9 cellular contexts compared by ENCODE assay signal in genomic region chr9:2824564-2824963, GRCh38. TPM values are rescaled to one million over a fixed set of nuclear protein-coding genes. Genes with fewer than 3 reads are reported as not detected.
DNase-seq lines count a peak whose midpoint lies in the region; ATAC-seq and TF ChIP-seq lines count a peak whose summit lies in the region.
"Had no signal": no experiment of that assay in that cellular context is flagged by ENCODE, and none has a peak within 500 bp of the region (broad histone marks: within the 10 kb centered on the region; RNA-seq: fewer than 3 reads in every experiment).

No MANE protein-coding gene starts in this region.

- H3K27ac Mint-ChIP-seq in activated T-helper 2 cell treated with anti-CD3 and anti-CD28 coated beads, Interferon-gamma antibody, Interleukin-2, Interleukin-4, amounts not matched to agents 10 μg/mL and 5 μg/mL and 100 μg/mL, durations not matched to agents 14 hours and 24 hours and 36 hours = peak overlapping the region; percentile 46

- H3K4me3 ChIP-seq in A673 (ENCODE audit: low read depth, low read length, poor library complexity, severe bottlenecking) (no peak overlapping the region), GM06990 (replicated peaks; ENCODE audit: low read depth, low read length) (no peak overlapping the region), ovary (no peak overlapping the region)

- intact Hi-C loops in A673 (cut with micrococcal nuclease; ENCODE audit: unreplicated experiment) (no loop called here), ovary (cut with DNase I) (loop anchor here in 1 of 4 donors (10.0 kb wide), 1 partner anchor 200 kb away; the partner anchor contains the start of gene VLDLR)
- intact Hi-C loops in activated T-helper 2 cell treated with anti-CD3 and anti-CD28 coated beads, Interferon-gamma antibody, Interleukin-2, Interleukin-4, amounts not matched to agents 10 μg/mL and 5 μg/mL and 100 μg/mL, durations not matched to agents 14 hours and 24 hours and 36 hours (cut with micrococcal nuclease) = no loop called here

- TF ChIP-seq EP300 in ovary (IDR thresholded peaks at IDR 0.05) = no peak

- H3K36me3 Mint-ChIP-seq in activated T-helper 2 cell treated with anti-CD3 and anti-CD28 coated beads, Interferon-gamma antibody, Interleukin-2, Interleukin-4, amounts not matched to agents 10 μg/mL and 5 μg/mL and 100 μg/mL, durations not matched to agents 14 hours and 24 hours and 36 hours (ENCODE audit: low read depth) = peaks cover 64% of the 10 kb centered on the region

- no peaks in the 10 kb centered on the region for H3K27me3 Mint-ChIP-seq in activated T-helper 2 cell treated with anti-CD3 and anti-CD28 coated beads, Interferon-gamma antibody, Interleukin-2, Interleukin-4, amounts not matched to agents 10 μg/mL and 5 μg/mL and 100 μg/mL, durations not matched to agents 14 hours and 24 hours and 36 hours (ENCODE audit: low read depth)

- H3K9me3 ChIP-seq in A673 (ENCODE audit: low read depth, low read length, poor library complexity, severe bottlenecking) = no peaks in the 10 kb centered on the region
- H3K9me3 ChIP-seq in ovary = no peaks in the 10 kb centered on the region

- H3K4me1 ChIP-seq in A673 (ENCODE audit: insufficient read depth, low read length, poor library complexity, severe bottlenecking) (no peaks in the 10 kb centered on the region), ovary (ENCODE audit: insufficient read depth) (no peaks in the 10 kb centered on the region)

- no peak for TF ChIP-seq POLR2A in ovary (IDR thresholded peaks at IDR 0.05)

- DNase-seq in A673 (ENCODE audit: low spot score) (peak; percentile 34), GM06990 (ENCODE audit: extremely low read depth, insufficient read length) (no peak), iPS-NIHi11 (ENCODE audit: low spot score) (peak; percentile 25), ovary (no peak)
- no peak for DNase-seq in activated T-helper 2 cell treated with anti-CD3 and anti-CD28 coated beads, Interferon-gamma antibody, Interleukin-2, Interleukin-4, amounts not matched to agents 10 μg/mL and 5 μg/mL and 100 μg/mL, durations not matched to agents 14 hours and 24 hours and 36 hours (ENCODE audit: low spot score)
- DNase-seq in NK-92 treated with Interleukin-12 subunit alpha and Interleukin-12 subunit beta, amount 100 ng/mL, for 24 hours (lab: John Stamatoyannopoulos, UW) = no peak
- no peak for DNase-seq in stimulated activated naive CD4-positive, alpha-beta T cell (lab: John Stamatoyannopoulos, UW)
- DNase-seq: NCI-H2171 treated with DMSO at 0.1 percent for 48 hours had no signal

- H3K9me3 Mint-ChIP-seq in activated T-helper 2 cell treated with anti-CD3 and anti-CD28 coated beads, Interferon-gamma antibody, Interleukin-2, Interleukin-4, amounts not matched to agents 10 μg/mL and 5 μg/mL and 100 μg/mL, durations not matched to agents 14 hours and 24 hours and 36 hours = no peaks in the 10 kb centered on the region

- H3K36me3 ChIP-seq in A673 (ENCODE audit: insufficient read depth, low read length, poor library complexity, severe bottlenecking) (peaks cover 67% of the 10 kb centered on the region), GM06990 (ENCODE audit: control insufficient read depth, insufficient read depth, low read length) (peaks cover 11% of the 10 kb centered on the region), ovary (peaks cover 2% of the 10 kb centered on the region)

- CTCF ChIA-PET in A673 (lab: Charles Lee) = no interaction called here

- BruUV-seq in A673 (replicated peaks; lab: Mats Ljungman, UMichigan) = no TSS peak

- H3K27ac ChIP-seq in A673 (ENCODE audit: low read depth, low read length, poor library complexity, severe bottlenecking) (no peak overlapping the region), ovary (peak overlapping the region in 1 of 2 donors; percentile 13)

- H3K27me3 ChIP-seq in A673 (replicated peaks; ENCODE audit: insufficient read depth, low read depth, low read length, poor library complexity) (no peaks in the 10 kb centered on the region), GM06990 (replicated peaks; ENCODE audit: control insufficient read depth, insufficient read depth, low read length) (no peaks in the 10 kb centered on the region), ovary (no peaks in the 10 kb centered on the region)

- no peak overlapping the region for H3K4me3 Mint-ChIP-seq in activated T-helper 2 cell treated with anti-CD3 and anti-CD28 coated beads, Interferon-gamma antibody, Interleukin-2, Interleukin-4, amounts not matched to agents 10 μg/mL and 5 μg/mL and 100 μg/mL, durations not matched to agents 14 hours and 24 hours and 36 hours (ENCODE audit: low read depth)

- TF ChIP-seq CTCF in A673 (conservative IDR thresholded peaks at IDR 0.05; ENCODE audit: low read depth, low read length) (peak; percentile 54), GM06990 (IDR thresholded peaks at IDR 0.05; ENCODE audit: insufficient read depth, low read length, poor library complexity, severe bottlenecking) (peak; percentile 10), ovary (IDR thresholded peaks at IDR 0.05) (no peak)

- no peak for ATAC-seq in HG03460 (IDR thresholded peaks at IDR 0.05; ENCODE audit: unreplicated experiment)

- peaks cover 5% of the 10 kb centered on the region for H3K4me1 Mint-ChIP-seq in activated T-helper 2 cell treated with anti-CD3 and anti-CD28 coated beads, Interferon-gamma antibody, Interleukin-2, Interleukin-4, amounts not matched to agents 10 μg/mL and 5 μg/mL and 100 μg/mL, durations not matched to agents 14 hours and 24 hours and 36 hours (ENCODE audit: low read depth)

- WGBS in ovary, 3 donors = 85 to 90% (median 87%) methylated on average over 6 of the region's 6 CpGs

- POLR2A ChIA-PET in A673 (lab: Charles Lee; ENCODE audit: low non-redundant PET) = interaction anchor here (0.6 kb wide), 1 partner anchor 20 kb away, joined by 9 read pairs; no protein-coding TSS in a partner anchor

RNA-seq across cellular contexts. Expression of gene PUM3, which starts 19.3 kb away (rescaled TPM):
- 95.7 and 102 TPM in 2 replicates for total RNA-seq in A673 (2021)
- total RNA-seq in activated T-helper 2 cell treated with anti-CD3 and anti-CD28 coated beads, Interferon-gamma antibody, Interleukin-2, Interleukin-4, amounts not matched to agents 10 μg/mL and 5 μg/mL and 100 μg/mL, durations not matched to agents 14 hours and 24 hours and 36 hours = 123 and 128 TPM in 2 replicates
- total RNA-seq in ovary = 10 to 100 TPM; 33.7 to 76.8 (median 41.0) TPM
- polyA plus RNA-seq in ovary = 10 to 100 TPM; 14.6 to 21.9 TPM

Comparison
In these comparisons a context has a peak if more than half of its experiments do, and no peak if none do; other contexts are left out.
1. DNase-seq: peak in A673 (single experiment) and iPS-NIHi11 (single experiment); none in GM06990 (single experiment), activated T-helper 2 cell treated with anti-CD3 and anti-CD28 coated beads, Interferon-gamma antibody, Interleukin-2, Interleukin-4, amounts not matched to agents 10 μg/mL and 5 μg/mL and 100 μg/mL, durations not matched to agents 14 hours and 24 hours and 36 hours (single experiment), ovary (0 of 5), NK-92 treated with Interleukin-12 subunit alpha and Interleukin-12 subunit beta, amount 100 ng/mL, for 24 hours (single experiment) and stimulated activated naive CD4-positive, alpha-beta T cell (0 of 6).
2. CTCF ChIP-seq: peak in A673 (single experiment) and GM06990 (single experiment); none in ovary (0 of 3).